13 cellular contexts compared by ENCODE assay signal in genomic region chr9:21267806-21268657, GRCh38.
DNase-seq lines count a peak whose midpoint lies in the region; ATAC-seq and FAIRE-seq lines count a peak whose summit lies in the region.
"Had no signal": no experiment of that assay in that cellular context is flagged by ENCODE, and none has a peak within 500 bp of the region (broad histone marks: within the 10 kb centered on the region; RNA-seq: fewer than 3 reads in every experiment).

No MANE protein-coding gene starts in this region.

- peak; percentile 76 for FAIRE-seq in GM19239 (lab: Jason Lieb, UNC)
- FAIRE-seq: D721Med had no signal

- peak; percentile 73 for ATAC-seq in HG02798 (IDR thresholded peaks at IDR 0.05; ENCODE audit: poor library complexity, unreplicated experiment)
- no peak for ATAC-seq in GM18867 (IDR thresholded peaks at IDR 0.05; ENCODE audit: unreplicated experiment)
- ATAC-seq in GM19328 (IDR thresholded peaks at IDR 0.05; ENCODE audit: unreplicated experiment) = no peak
- ATAC-seq: activated CD8-positive, alpha-beta T cell treated with anti-CD3 and anti-CD28 coated beads, Interleukin-2, amount 10 ng/mL, durations not matched to agents 7 days and 5 days; right lobe of liver had no signal

- DNase-seq in AML-193 (lab: John Stamatoyannopoulos, UW) (peak; percentile 29 to 49), GM19239 (ENCODE audit: insufficient read length, low spot score) (no peak), KG1 (lab: John Stamatoyannopoulos, UW) (peak; percentile 18), MV-4-11 (lab: John Stamatoyannopoulos, UW) (no peak)
- DNase-seq in activated CD4-positive, alpha-beta T cell treated with anti-CD3 and anti-CD28 coated beads, Interleukin-2, amount 50 U/mL, for 48 hours = no peak
- DNase-seq: activated CD8-positive, alpha-beta T cell treated with anti-CD3 and anti-CD28 coated beads, Interleukin-2, amount 10 ng/mL, durations not matched to agents 7 days and 5 days; activated naive CD8-positive, alpha-beta T cell treated with anti-CD3 and anti-CD28 coated beads, Interleukin-2, amount 10 ng/mL, durations not matched to agents 7 days and 5 days; cortex of kidney; right lobe of liver had no signal

Comparison
In these comparisons a context has a peak if more than half of its experiments do, and no peak if none do; other contexts are left out.
1. DNase-seq: peak in AML-193 (2 of 2) and KG1 (single experiment); none in GM19239 (single experiment), MV-4-11 (single experiment) and activated CD4-positive, alpha-beta T cell treated with anti-CD3 and anti-CD28 coated beads, Interleukin-2, amount 50 U/mL, for 48 hours (0 of 2).